Comparison of ENCODE assay signal across 10 cellular contexts in the genomic region with DNA sequence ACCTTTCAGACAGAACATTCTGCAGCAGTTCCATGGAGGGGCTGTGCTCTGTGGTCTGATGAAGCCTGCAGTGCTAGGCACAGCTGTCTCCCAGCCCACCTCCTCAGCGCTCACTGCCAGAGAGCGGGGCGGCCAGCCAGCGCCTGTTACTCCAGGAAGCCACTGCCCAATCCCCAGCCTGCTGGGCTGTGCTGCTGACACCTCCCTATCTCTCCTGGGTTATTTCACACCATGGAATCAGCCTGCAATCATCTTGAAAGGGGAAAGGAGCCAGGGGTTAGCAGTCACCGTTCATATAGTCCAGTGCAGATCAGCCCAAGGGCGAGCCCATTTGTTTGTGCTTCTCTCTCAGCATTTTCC. TPM values are rescaled to one million over a fixed set of nuclear protein-coding genes. Genes with fewer than 3 reads are reported as not detected.
DNase-seq lines count a peak whose midpoint lies in the region; ATAC-seq and TF ChIP-seq lines count a peak whose summit lies in the region.
"Had no signal": no experiment of that assay in that cellular context is flagged by ENCODE, and none has a peak within 500 bp of the region (broad histone marks: within the 10 kb centered on the region; RNA-seq: fewer than 3 reads in every experiment).

No MANE protein-coding gene starts in this region.

- no peaks in the 10 kb centered on the region for H4K20me1 ChIP-seq in SK-N-SH (ENCODE audit: insufficient read depth)

- H3K4me3 ChIP-seq in SJSA1 (peak overlapping the region; percentile 30), SK-N-SH (ENCODE audit: low read depth in 2 of 2, low read length in 1 of 2) (no peak overlapping the region)

- WGBS in SK-N-SH (ENCODE audit: low lambda C conversion rate), result 0% methylated on average over 6 of the region's 6 CpGs

- no peak overlapping the region for H3K9ac ChIP-seq in SK-N-SH

- no peaks in the 10 kb centered on the region for H3K27me3 ChIP-seq in SJSA1 (replicated peaks)
- H3K27me3 ChIP-seq in SK-N-SH (ENCODE audit: insufficient read depth), result peaks cover 23% of the 10 kb centered on the region

- H2AFZ ChIP-seq in SK-N-SH (ENCODE audit: low read depth), result no peak overlapping the region

- peaks cover 57% of the 10 kb centered on the region for H3K4me1 ChIP-seq in SJSA1 (replicated peaks)
- no peaks in the 10 kb centered on the region; a peak in 1 of 4 replicates for H3K4me1 ChIP-seq in SK-N-SH (ENCODE audit: control insufficient read depth in 1 of 2, insufficient read depth in 2 of 2, low read depth in 1 of 2, low read length in 1 of 2)

- TF ChIP-seq CTCF in omental fat pad (IDR thresholded peaks at IDR 0.05) (no peak), SK-N-SH (IDR thresholded peaks at IDR 0.05) (no peak)

- H3K36me3 ChIP-seq in SJSA1, result no peaks in the 10 kb centered on the region
- no peaks in the 10 kb centered on the region for H3K36me3 ChIP-seq in SK-N-SH (replicated peaks in 1 of 2; ENCODE audit: control insufficient read depth in 1 of 2, insufficient read depth in 2 of 2, low read length in 1 of 2)

- intact Hi-C loops in Right ventricle myocardium superior (cut with DNase I), result no loop called here

- DNase-seq in AG08396 (ENCODE audit: low spot score) (peak; percentile 45), SJSA1 (ENCODE audit: low read depth in 1 of 2, low spot score in 2 of 2) (peak; percentile 57 to 62), Right ventricle myocardium superior (peak; percentile 92), omental fat pad (ENCODE audit: low spot score) (peak; percentile 52), SK-N-SH (no peak), UCSD-AML1 (lab: John Stamatoyannopoulos, UW; ENCODE audit: unreplicated experiment) (no peak)
- DNase-seq in activated effector memory CD4-positive, alpha-beta T cell treated with anti-CD3 and anti-CD28 coated beads, Interleukin-2, amount 50 U/mL, for 16 hours, result no peak
- DNase-seq: activated naive CD4-positive, alpha-beta T cell; CD4-positive, CD25-positive, alpha-beta regulatory T cell had no signal

- CTCF ChIA-PET in SK-N-SH (lab: Yijun Ruan, JAX), result no interaction called here

- H3K79me2 ChIP-seq in SK-N-SH (ENCODE audit: insufficient read depth), result no peaks in the 10 kb centered on the region

- no peaks in the 10 kb centered on the region for H3K9me2 ChIP-seq in SK-N-SH

- no peak for TF ChIP-seq EP300 in SK-N-SH (IDR thresholded peaks at IDR 0.05; ENCODE audit: borderline replicate concordance in 1 of 2, low read depth in 1 of 2, low read length in 1 of 2)

- no peaks in the 10 kb centered on the region for H3K9me3 ChIP-seq in SJSA1 (replicated peaks)
- no peaks in the 10 kb centered on the region for H3K9me3 ChIP-seq in SK-N-SH

- POLR2A ChIA-PET in SK-N-SH (lab: Yijun Ruan, JAX), result no interaction called here

- H3K27ac ChIP-seq in SJSA1 (peak overlapping the region; percentile 68), SK-N-SH (ENCODE audit: low read depth in 2 of 2, low read length in 1 of 2) (no peak overlapping the region)

- TF ChIP-seq RAD21 in SK-N-SH (IDR thresholded peaks at IDR 0.05; ENCODE audit: low read length), result no peak

- H3K4me2 ChIP-seq in SK-N-SH, result no peak overlapping the region

- no peaks in the 10 kb centered on the region for H3F3A ChIP-seq in SK-N-SH (replicated peaks; ENCODE audit: insufficient read depth)

- ATAC-seq in Right ventricle myocardium superior (ENCODE audit: poor library complexity) (peak; percentile 94), omental fat pad (ENCODE audit: low FRiP score) (peak; percentile 85), GM19023 (IDR thresholded peaks at IDR 0.05; ENCODE audit: unreplicated experiment) (no peak)

TF ChIP-seq in SK-N-SH, 30 proteins besides CTCF, POLR2A, EP300 and RAD21:
- TF ChIP-seq NRF1 (IDR thresholded peaks at IDR 0.05; ENCODE audit: low read depth, low read length), result no peak
- no peak for TF ChIP-seq MEF2A (IDR thresholded peaks at IDR 0.05; ENCODE audit: borderline replicate concordance, low read depth)
- no peak for TF ChIP-seq RXRA (IDR thresholded peaks at IDR 0.05; ENCODE audit: borderline replicate concordance, low read depth)
- TF ChIP-seq GABPA (IDR thresholded peaks at IDR 0.05; ENCODE audit: low read depth), result no peak
- no peak for TF ChIP-seq FOXM1 (IDR thresholded peaks at IDR 0.05; ENCODE audit: low read depth)
- TF ChIP-seq RFX5 (IDR thresholded peaks at IDR 0.05; ENCODE audit: low read length), result no peak
- TF ChIP-seq, protein P1, sequence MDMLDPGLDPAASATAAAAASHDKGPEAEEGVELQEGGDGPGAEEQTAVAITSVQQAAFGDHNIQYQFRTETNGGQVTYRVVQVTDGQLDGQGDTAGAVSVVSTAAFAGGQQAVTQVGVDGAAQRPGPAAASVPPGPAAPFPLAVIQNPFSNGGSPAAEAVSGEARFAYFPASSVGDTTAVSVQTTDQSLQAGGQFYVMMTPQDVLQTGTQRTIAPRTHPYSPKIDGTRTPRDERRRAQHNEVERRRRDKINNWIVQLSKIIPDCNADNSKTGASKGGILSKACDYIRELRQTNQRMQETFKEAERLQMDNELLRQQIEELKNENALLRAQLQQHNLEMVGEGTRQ (IDR thresholded peaks at IDR 0.05; ENCODE audit: borderline replicate concordance, low read depth, low read length), result no peak
- TF ChIP-seq SMC3 (IDR thresholded peaks at IDR 0.05; ENCODE audit: low read depth, low read length), result no peak
- TF ChIP-seq FOXJ3 (CRISPR knock-in tag; IDR thresholded peaks at IDR 0.05), result no peak
- no peak for TF ChIP-seq GATA2 (CRISPR knock-in tag; IDR thresholded peaks at IDR 0.05)
- no peak for TF ChIP-seq JUND (IDR thresholded peaks at IDR 0.05)
- TF ChIP-seq, protein P2, sequence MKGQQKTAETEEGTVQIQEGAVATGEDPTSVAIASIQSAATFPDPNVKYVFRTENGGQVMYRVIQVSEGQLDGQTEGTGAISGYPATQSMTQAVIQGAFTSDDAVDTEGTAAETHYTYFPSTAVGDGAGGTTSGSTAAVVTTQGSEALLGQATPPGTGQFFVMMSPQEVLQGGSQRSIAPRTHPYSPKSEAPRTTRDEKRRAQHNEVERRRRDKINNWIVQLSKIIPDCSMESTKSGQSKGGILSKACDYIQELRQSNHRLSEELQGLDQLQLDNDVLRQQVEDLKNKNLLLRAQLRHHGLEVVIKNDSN (IDR thresholded peaks at IDR 0.05; ENCODE audit: borderline replicate concordance, low read depth), result no peak
- TF ChIP-seq, protein P3, sequence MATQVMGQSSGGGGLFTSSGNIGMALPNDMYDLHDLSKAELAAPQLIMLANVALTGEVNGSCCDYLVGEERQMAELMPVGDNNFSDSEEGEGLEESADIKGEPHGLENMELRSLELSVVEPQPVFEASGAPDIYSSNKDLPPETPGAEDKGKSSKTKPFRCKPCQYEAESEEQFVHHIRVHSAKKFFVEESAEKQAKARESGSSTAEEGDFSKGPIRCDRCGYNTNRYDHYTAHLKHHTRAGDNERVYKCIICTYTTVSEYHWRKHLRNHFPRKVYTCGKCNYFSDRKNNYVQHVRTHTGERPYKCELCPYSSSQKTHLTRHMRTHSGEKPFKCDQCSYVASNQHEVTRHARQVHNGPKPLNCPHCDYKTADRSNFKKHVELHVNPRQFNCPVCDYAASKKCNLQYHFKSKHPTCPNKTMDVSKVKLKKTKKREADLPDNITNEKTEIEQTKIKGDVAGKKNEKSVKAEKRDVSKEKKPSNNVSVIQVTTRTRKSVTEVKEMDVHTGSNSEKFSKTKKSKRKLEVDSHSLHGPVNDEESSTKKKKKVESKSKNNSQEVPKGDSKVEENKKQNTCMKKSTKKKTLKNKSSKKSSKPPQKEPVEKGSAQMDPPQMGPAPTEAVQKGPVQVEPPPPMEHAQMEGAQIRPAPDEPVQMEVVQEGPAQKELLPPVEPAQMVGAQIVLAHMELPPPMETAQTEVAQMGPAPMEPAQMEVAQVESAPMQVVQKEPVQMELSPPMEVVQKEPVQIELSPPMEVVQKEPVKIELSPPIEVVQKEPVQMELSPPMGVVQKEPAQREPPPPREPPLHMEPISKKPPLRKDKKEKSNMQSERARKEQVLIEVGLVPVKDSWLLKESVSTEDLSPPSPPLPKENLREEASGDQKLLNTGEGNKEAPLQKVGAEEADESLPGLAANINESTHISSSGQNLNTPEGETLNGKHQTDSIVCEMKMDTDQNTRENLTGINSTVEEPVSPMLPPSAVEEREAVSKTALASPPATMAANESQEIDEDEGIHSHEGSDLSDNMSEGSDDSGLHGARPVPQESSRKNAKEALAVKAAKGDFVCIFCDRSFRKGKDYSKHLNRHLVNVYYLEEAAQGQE (IDR thresholded peaks at IDR 0.05; ENCODE audit: low read depth, low read length), result no peak
- TF ChIP-seq POLR2AphosphoS5 (IDR thresholded peaks at IDR 0.05; ENCODE audit: low read depth, low read length), result no peak
- TF ChIP-seq EZH2phosphoT487 (IDR thresholded peaks at IDR 0.05; ENCODE audit: borderline replicate concordance, low read depth), result no peak

RNA-seq across cellular contexts. Expression of gene NHSL1, which starts 46.3 kb away (rescaled TPM):
- 6.6 and 13.9 TPM in 2 replicates for total RNA-seq in SJSA1 (2014; rRNA removed; shearing (Covaris generic))
- total RNA-seq in Right ventricle myocardium superior, result 44.2 TPM
- total RNA-seq in omental fat pad, result 10 to 100 TPM; 15.9 to 23.2 (median 18.4) TPM
- under 0.01 TPM in 1 of 2 replicates, not detected in the other for polyA plus RNA-seq in SK-N-SH (2012; rRNA removed)
- polyA plus RNA-seq in SK-N-SH (2012; cell fraction: cytosol; rRNA removed), result 0.03 and 0.08 TPM in 2 replicates
- polyA plus RNA-seq in SK-N-SH (2012; cell fraction: nucleus; rRNA removed), result 0.01 TPM in 1 of 2 replicates, not detected in the other
- total RNA-seq: CD4-positive, CD25-positive, alpha-beta regulatory T cell had no signal

Comparison
In these comparisons a context has a peak if more than half of its experiments do, and no peak if none do; other contexts are left out.
1. DNase-seq: peak in AG08396 (single experiment), SJSA1 (2 of 2), Right ventricle myocardium superior (single experiment) and omental fat pad (single experiment); none in activated effector memory CD4-positive, alpha-beta T cell treated with anti-CD3 and anti-CD28 coated beads, Interleukin-2, amount 50 U/mL, for 16 hours (single experiment), SK-N-SH (single experiment) and UCSD-AML1 (single experiment).